20 cellular contexts compared by ENCODE assay signal in genomic region chr7:124722292-124722691, GRCh38. TPM values are rescaled to one million over a fixed set of nuclear protein-coding genes. Genes with fewer than 3 reads are reported as not detected.
DNase-seq lines count a peak whose midpoint lies in the region; FAIRE-seq and TF ChIP-seq lines count a peak whose summit lies in the region.
"Had no signal": no experiment of that assay in that cellular context is flagged by ENCODE, and none has a peak within 500 bp of the region (broad histone marks: within the 10 kb centered on the region; RNA-seq: fewer than 3 reads in every experiment).

No MANE protein-coding gene starts in this region.

- H4K20me1 ChIP-seq in hepatocyte (ENCODE audit: insufficient read depth, poor library complexity, severe bottlenecking), result no peaks in the 10 kb centered on the region

- no peak overlapping the region for H3K27ac Mint-ChIP-seq in activated CD4-positive, alpha-beta memory T cell treated with anti-CD3 and anti-CD28 coated beads for 36 hours
- H3K27ac Mint-ChIP-seq: activated CD8-positive, alpha-beta memory T cell treated with anti-CD3 and anti-CD28 coated beads, Interleukin-2, amount 10 ng/mL, durations not matched to agents 7 days and 5 days; activated naive CD8-positive, alpha-beta T cell; mesothelial cell of epicardium; nephron had no signal

- DNase-seq in H54 (ENCODE audit: insufficient read length, low spot score) (peak; percentile 4), astrocyte of the spinal cord (ENCODE audit: low read depth, low spot score) (peak; percentile 55), fibroblast of the aortic adventitia (ENCODE audit: low read depth) (peak; percentile 59), substantia nigra (lab: John Stamatoyannopoulos, UW) (no peak), MG63 (no peak), hepatocyte (ENCODE audit: low spot score) (no peak)
- DNase-seq in activated CD4-positive, alpha-beta memory T cell treated with anti-CD3 and anti-CD28 coated beads for 36 hours, result no peak
- DNase-seq: activated CD4-positive, alpha-beta T cell treated with anti-CD3 and anti-CD28 coated beads for 1 hour; activated CD8-positive, alpha-beta memory T cell treated with anti-CD3 and anti-CD28 coated beads, Interleukin-2, amount 10 ng/mL, durations not matched to agents 7 days and 5 days; body of pancreas; DND-41; NCI-H1436; sigmoid colon; thyroid gland had no signal

- no peaks in the 10 kb centered on the region for H3K27me3 Mint-ChIP-seq in activated CD4-positive, alpha-beta memory T cell treated with anti-CD3 and anti-CD28 coated beads for 36 hours
- H3K27me3 Mint-ChIP-seq: activated CD8-positive, alpha-beta memory T cell treated with anti-CD3 and anti-CD28 coated beads, Interleukin-2, amount 10 ng/mL, durations not matched to agents 7 days and 5 days; activated naive CD8-positive, alpha-beta T cell had no signal

- intact Hi-C loops in activated CD4-positive, alpha-beta memory T cell treated with anti-CD3 and anti-CD28 coated beads for 36 hours (cut with micrococcal nuclease), result no loop called here

- H3K4me3 Mint-ChIP-seq in activated CD4-positive, alpha-beta memory T cell treated with anti-CD3 and anti-CD28 coated beads for 36 hours, result no peak overlapping the region
- H3K4me3 Mint-ChIP-seq: activated CD8-positive, alpha-beta memory T cell treated with anti-CD3 and anti-CD28 coated beads, Interleukin-2, amount 10 ng/mL, durations not matched to agents 7 days and 5 days; activated naive CD8-positive, alpha-beta T cell; mesothelial cell of epicardium; nephron had no signal

- H3K4me3 ChIP-seq in astrocyte of the spinal cord (ENCODE audit: low read depth, low read length) (no peak overlapping the region), fibroblast of the aortic adventitia (ENCODE audit: low read depth, low read length) (no peak overlapping the region), MG63 (no peak overlapping the region), hepatocyte (no peak overlapping the region)
- H3K4me3 ChIP-seq: body of pancreas, coronary artery, sigmoid colon, thyroid gland had no signal

- H3K79me2 ChIP-seq in hepatocyte, result no peaks in the 10 kb centered on the region
- H3K79me2 ChIP-seq: parathyroid adenoma had no signal

- H3K4me1 ChIP-seq in hepatocyte (ENCODE audit: insufficient read depth), result no peaks in the 10 kb centered on the region
- H3K4me1 ChIP-seq: body of pancreas, parathyroid adenoma, sigmoid colon, thyroid gland had no signal

- H3K27ac ChIP-seq in substantia nigra (ENCODE audit: low read depth, low read length, poor library complexity, severe bottlenecking) (peak overlapping the region; percentile 91), hepatocyte (no peak overlapping the region)
- H3K27ac ChIP-seq: body of pancreas, coronary artery, parathyroid adenoma, thyroid gland had no signal

- in situ Hi-C loops in astrocyte of the spinal cord (cut with HindIII; ENCODE audit: low sequenced_read_pairs), result no loop called here

- H2AFZ ChIP-seq in hepatocyte, result no peak overlapping the region
- H2AFZ ChIP-seq: parathyroid adenoma had no signal

- POLR2A ChIA-PET in activated CD4-positive, alpha-beta memory T cell treated with anti-CD3 and anti-CD28 coated beads for 36 hours (lab: Charles Lee), result no interaction called here

- H3K27me3 ChIP-seq in MG63, result no peaks in the 10 kb centered on the region
- no peaks in the 10 kb centered on the region for H3K27me3 ChIP-seq in hepatocyte
- H3K27me3 ChIP-seq: body of pancreas, sigmoid colon, thyroid gland had no signal

- TF ChIP-seq CTCF in astrocyte of the spinal cord (IDR thresholded peaks at IDR 0.05; ENCODE audit: low read depth, low read length) (no peak), fibroblast of the aortic adventitia (IDR thresholded peaks at IDR 0.05; ENCODE audit: insufficient read depth, low read length) (no peak), hepatocyte (IDR thresholded peaks at IDR 0.05; ENCODE audit: poor library complexity) (no peak)

- no peak for TF ChIP-seq POLR2A in H54 (IDR thresholded peaks at IDR 0.05; ENCODE audit: low read depth, low read length)

- H3K9me2 ChIP-seq in hepatocyte (replicated peaks; ENCODE audit: insufficient read depth), result no peaks in the 10 kb centered on the region

- H3K4me2 ChIP-seq in hepatocyte, result no peak overlapping the region

- H3K36me3 ChIP-seq in MG63 (no peaks in the 10 kb centered on the region), hepatocyte (replicated peaks; ENCODE audit: insufficient read depth, low read depth) (no peaks in the 10 kb centered on the region)
- H3K36me3 ChIP-seq: sigmoid colon, thyroid gland had no signal

- no peaks in the 10 kb centered on the region for H3K9me3 Mint-ChIP-seq in activated CD4-positive, alpha-beta memory T cell treated with anti-CD3 and anti-CD28 coated beads for 36 hours
- H3K9me3 Mint-ChIP-seq: mesothelial cell of epicardium, nephron had no signal

- WGBS in hepatocyte (ENCODE audit: low lambda C conversion rate, missing lambda C conversion rate), result 66% methylated on average over 3 of the region's 3 CpGs

- CTCF ChIA-PET in activated CD4-positive, alpha-beta memory T cell treated with anti-CD3 and anti-CD28 coated beads for 36 hours (lab: Charles Lee), result no interaction called here

- H3K9me3 ChIP-seq in MG63 (no peaks in the 10 kb centered on the region), hepatocyte (ENCODE audit: low read depth) (no peaks in the 10 kb centered on the region)
- H3K9me3 ChIP-seq: body of pancreas, sigmoid colon, thyroid gland had no signal

- H3K36me3 Mint-ChIP-seq in activated CD4-positive, alpha-beta memory T cell treated with anti-CD3 and anti-CD28 coated beads for 36 hours, result no peaks in the 10 kb centered on the region
- H3K36me3 Mint-ChIP-seq: activated CD8-positive, alpha-beta memory T cell treated with anti-CD3 and anti-CD28 coated beads, Interleukin-2, amount 10 ng/mL, durations not matched to agents 7 days and 5 days; activated naive CD8-positive, alpha-beta T cell; mesothelial cell of epicardium had no signal

- H3K4me1 Mint-ChIP-seq in activated CD4-positive, alpha-beta memory T cell treated with anti-CD3 and anti-CD28 coated beads for 36 hours (ENCODE audit: low read depth), result no peaks in the 10 kb centered on the region
- H3K4me1 Mint-ChIP-seq: activated CD8-positive, alpha-beta memory T cell treated with anti-CD3 and anti-CD28 coated beads, Interleukin-2, amount 10 ng/mL, durations not matched to agents 7 days and 5 days; mesothelial cell of epicardium; nephron had no signal

- FAIRE-seq in H54 (lab: Jason Lieb, UNC), result peak; percentile 98
- FAIRE-seq: HepG2 had no signal

RNA-seq across cellular contexts. Expression of gene GPR37, which starts 43.3 kb away (rescaled TPM):
- total RNA-seq in fibroblast of the aortic adventitia (ENCODE audit: low replicate concordance), result 0.65 and 7.0 TPM in 2 replicates
- total RNA-seq in MG63 (2014; rRNA removed; shearing (Covaris generic); ENCODE audit: low replicate concordance), result 0.07 TPM in 1 of 2 replicates, not detected in the other
- 5.8 and 8.8 TPM in 2 replicates for total RNA-seq in hepatocyte
- 3.6 and 4.7 TPM in 2 replicates for polyA plus RNA-seq in hepatocyte
- under 1 TPM in 1 of 2 experiments, not detected in 1; 0.07 TPM for total RNA-seq in activated CD4-positive, alpha-beta memory T cell treated with anti-CD3 and anti-CD28 coated beads for 36 hours
- total RNA-seq: activated CD8-positive, alpha-beta memory T cell treated with anti-CD3 and anti-CD28 coated beads, Interleukin-2, amount 10 ng/mL, durations not matched to agents 7 days and 5 days; HepG2 had no signal
- polyA plus RNA-seq: HepG2 had no signal

Comparison
In these comparisons a context has a peak if more than half of its experiments do, and no peak if none do; other contexts are left out.
1. DNase-seq: peak in H54 (single experiment), astrocyte of the spinal cord (single experiment) and fibroblast of the aortic adventitia (single experiment); none in substantia nigra (0 of 49), MG63 (single experiment), hepatocyte (single experiment) and activated CD4-positive, alpha-beta memory T cell treated with anti-CD3 and anti-CD28 coated beads for 36 hours (single experiment).